Comparison of ENCODE assay signal across 28 cellular contexts in genomic region chrX:21691512-21692018, GRCh38. TPM values are rescaled to one million over a fixed set of nuclear protein-coding genes. Genes with fewer than 3 reads are reported as not detected.
A peak's percentile ranks its signal among the peaks of the same experiment; 100 is the strongest.
DNase-seq lines count a peak whose midpoint lies in the region; ATAC-seq and TF ChIP-seq lines count a peak whose summit lies in the region.
"Had no signal": no experiment of that assay in that cellular context is flagged by ENCODE, and none has a peak within 500 bp of the region (broad histone marks: within the 10 kb centered on the region; RNA-seq: fewer than 3 reads in every experiment).

No MANE protein-coding gene starts in this region.

- CTCF ChIA-PET in activated naive CD4-positive, alpha-beta T cell treated with anti-CD3 and anti-CD28 coated beads, Interleukin-2, amount 10 ng/mL, durations not matched to agents 7 days and 5 days (lab: Charles Lee) = no interaction called here
- CTCF ChIA-PET in PC-3 (lab: Charles Lee) = no interaction called here

- no peak overlapping the region for H3K4me2 ChIP-seq in PC-3 (ENCODE audit: low read length)

- no TSS peak for BruUV-seq in PC-3 (replicated peaks; lab: Mats Ljungman, UMichigan)

- no peak for TF ChIP-seq CTCF in PC-3 (conservative IDR thresholded peaks at IDR 0.05; ENCODE audit: low read depth, low read length)
- TF ChIP-seq CTCF in coronary artery (IDR thresholded peaks at IDR 0.05) = no peak

- no peaks in the 10 kb centered on the region for H3K4me1 ChIP-seq in PC-3 (ENCODE audit: insufficient read depth, low read length)
- H3K4me1 ChIP-seq: SJCRH30, tibial artery had no signal

- no peaks in the 10 kb centered on the region for H3K27me3 ChIP-seq in PC-3 (ENCODE audit: low read length)
- H3K27me3 ChIP-seq: SJCRH30, tibial artery had no signal

- H3K27ac ChIP-seq in PC-3 (ENCODE audit: low read length) (no peak overlapping the region), coronary artery (no peak overlapping the region)
- H3K27ac ChIP-seq: SJCRH30, tibial artery had no signal

- no peak for ATAC-seq in PC-3
- ATAC-seq in GM21526 (IDR thresholded peaks at IDR 0.05; ENCODE audit: low FRiP score, unreplicated experiment) = no peak
- ATAC-seq in GM21423 (IDR thresholded peaks at IDR 0.05; ENCODE audit: unreplicated experiment) = no peak
- ATAC-seq: naive thymus-derived CD8-positive, alpha-beta T cell; stimulated activated naive CD8-positive, alpha-beta T cell treated with anti-CD3 and anti-CD28 coated beads, Interleukin-15, amount 100 ng/mL, for 72 hours had no signal

- no peaks in the 10 kb centered on the region for H3K36me3 ChIP-seq in PC-3 (ENCODE audit: low read depth, low read length)
- H3K36me3 ChIP-seq: SJCRH30, tibial artery had no signal

- H3F3A ChIP-seq in PC-3 (ENCODE audit: low read length, unreplicated experiment) = no peaks in the 10 kb centered on the region

- peaks cover 13% of the 10 kb centered on the region for H3K4me1 Mint-ChIP-seq in activated naive CD4-positive, alpha-beta T cell treated with anti-CD3 and anti-CD28 coated beads, Interleukin-2, amount 10 ng/mL, durations not matched to agents 7 days and 5 days
- H3K4me1 Mint-ChIP-seq: B cell; brain; stimulated activated naive CD8-positive, alpha-beta T cell treated with anti-CD3 and anti-CD28 coated beads, Interleukin-15, amount 100 ng/mL, for 72 hours had no signal

- no peaks in the 10 kb centered on the region for H3K36me3 Mint-ChIP-seq in activated naive CD4-positive, alpha-beta T cell treated with anti-CD3 and anti-CD28 coated beads, Interleukin-2, amount 10 ng/mL, durations not matched to agents 7 days and 5 days
- H3K36me3 Mint-ChIP-seq: brain had no signal

- H3K4me3 ChIP-seq in PC-3 (ENCODE audit: low read length) (no peak overlapping the region), coronary artery (no peak overlapping the region)
- H3K4me3 ChIP-seq: SJCRH30, tibial artery had no signal

- peaks cover 5% of the 10 kb centered on the region for H3K9me3 Mint-ChIP-seq in activated naive CD4-positive, alpha-beta T cell treated with anti-CD3 and anti-CD28 coated beads, Interleukin-2, amount 10 ng/mL, durations not matched to agents 7 days and 5 days

- no peak overlapping the region for H3K4me3 Mint-ChIP-seq in activated naive CD4-positive, alpha-beta T cell treated with anti-CD3 and anti-CD28 coated beads, Interleukin-2, amount 10 ng/mL, durations not matched to agents 7 days and 5 days
- H3K4me3 Mint-ChIP-seq: B cell; brain; naive thymus-derived CD8-positive, alpha-beta T cell; stimulated activated naive CD8-positive, alpha-beta T cell treated with anti-CD3 and anti-CD28 coated beads, Interleukin-15, amount 100 ng/mL, for 72 hours had no signal

- H3K9me2 ChIP-seq in PC-3 (replicated peaks; ENCODE audit: low read length) = no peaks in the 10 kb centered on the region

- H3K9me3 ChIP-seq in PC-3 (ENCODE audit: low read length) = no peaks in the 10 kb centered on the region
- H3K9me3 ChIP-seq: SJCRH30, tibial artery had no signal

- POLR2A ChIA-PET in PC-3 (lab: Charles Lee; ENCODE audit: unreplicated experiment) = no interaction called here

- no peak overlapping the region for H2AFZ ChIP-seq in PC-3 (ENCODE audit: low read length)

- H3K27ac Mint-ChIP-seq in activated naive CD4-positive, alpha-beta T cell treated with anti-CD3 and anti-CD28 coated beads, Interleukin-2, amount 10 ng/mL, durations not matched to agents 7 days and 5 days = no peak overlapping the region
- H3K27ac Mint-ChIP-seq: B cell, brain had no signal

- intact Hi-C loops in PC-3 (cut with micrococcal nuclease) = no loop called here

- no peaks in the 10 kb centered on the region for H3K27me3 Mint-ChIP-seq in activated naive CD4-positive, alpha-beta T cell treated with anti-CD3 and anti-CD28 coated beads, Interleukin-2, amount 10 ng/mL, durations not matched to agents 7 days and 5 days
- H3K27me3 Mint-ChIP-seq: B cell; brain; naive thymus-derived CD8-positive, alpha-beta T cell; stimulated activated naive CD8-positive, alpha-beta T cell treated with anti-CD3 and anti-CD28 coated beads, Interleukin-15, amount 100 ng/mL, for 72 hours had no signal

- DNase-seq in activated naive CD4-positive, alpha-beta T cell treated with anti-CD3 and anti-CD28 coated beads, Interleukin-2, amount 10 ng/mL, durations not matched to agents 7 days and 5 days = peak; percentile 21
- DNase-seq in activated naive CD4-positive, alpha-beta T cell treated with anti-CD3 and anti-CD28 coated beads, Interleukin-2, amount 50 U/mL, for 16 hours = no peak
- DNase-seq in HCEC 1CT (peak; percentile 26), PC-3 (peak; percentile 41), islet precursor cell (peak; percentile 56), coronary artery (ENCODE audit: low spot score) (no peak)
- DNase-seq: activated CD4-positive, CD25-positive, alpha-beta regulatory T cell; activated CD8-positive, alpha-beta memory T cell treated with anti-CD3 and anti-CD28 coated beads for 24 hours; activated gamma-delta T cell; GF-D8; IMR-90; midbrain; naive thymus-derived CD8-positive, alpha-beta T cell; NCI-H1417; NCI-H2029 treated with DMSO at 0.1 percent for 48 hours; NCI-H2227 treated with DMSO at 0.1 percent for 48 hours; NCI-H69; occipital lobe; SJCRH30; stimulated activated CD8-positive, alpha-beta memory T cell treated with anti-CD3 and anti-CD28 coated beads, Interleukin-4, amount 100 ng/mL, for 48 hours; stimulated activated naive CD8-positive, alpha-beta T cell treated with anti-CD3 and anti-CD28 coated beads, Interleukin-15, amount 100 ng/mL, for 72 hours; tibial artery had no signal

- H3K9ac ChIP-seq in PC-3 (ENCODE audit: low read length) = no peak overlapping the region

- H3K79me2 ChIP-seq in PC-3 (ENCODE audit: low read length) = no peaks in the 10 kb centered on the region

- no peaks in the 10 kb centered on the region for H4K20me1 ChIP-seq in PC-3 (ENCODE audit: low read length)

RNA-seq across cellular contexts. Expression of gene KLHL34, which starts 33.4 kb away (rescaled TPM):
- total RNA-seq in PC-3 (2014; rRNA removed) = not detected in 2 replicates
- total RNA-seq: IMR-90, pulmonary artery endothelial cell, RPMI7951, SJCRH30 had no signal

Comparison
In these comparisons a context has a peak if more than half of its experiments do, and no peak if none do; other contexts are left out.
1. DNase-seq: peak in activated naive CD4-positive, alpha-beta T cell treated with anti-CD3 and anti-CD28 coated beads, Interleukin-2, amount 10 ng/mL, durations not matched to agents 7 days and 5 days (single experiment), HCEC 1CT (single experiment), PC-3 (single experiment) and islet precursor cell (single experiment); none in activated naive CD4-positive, alpha-beta T cell treated with anti-CD3 and anti-CD28 coated beads, Interleukin-2, amount 50 U/mL, for 16 hours (single experiment) and coronary artery (single experiment).